In genomic region chr12:105836235-105836634, GRCh38 we compare ENCODE assay signal across 16 cellular contexts.
"Had no signal": no experiment of that assay in that cellular context is flagged by ENCODE, and none has a peak within 500 bp of the region (broad histone marks: within the 10 kb centered on the region; RNA-seq: fewer than 3 reads in every experiment).

No MANE protein-coding gene starts in this region.

- H3K27me3 ChIP-seq: colonic mucosa, esophagus muscularis mucosa, foreskin keratinocyte, gastroesophageal sphincter, heart right ventricle, left lung had no signal

- H3K4me1 ChIP-seq: colonic mucosa, foreskin keratinocyte, gastroesophageal sphincter, left lung, lower lobe of right lung had no signal

- H3K4me3 ChIP-seq: colonic mucosa, esophagus muscularis mucosa, gastroesophageal sphincter, heart right ventricle, left lung, lower lobe of right lung, mucosa of descending colon had no signal

- H3K27ac ChIP-seq: colonic mucosa, esophagus muscularis mucosa, foreskin keratinocyte, gastroesophageal sphincter, heart right ventricle, lower lobe of right lung had no signal

- H3K9me3 ChIP-seq: colonic mucosa, esophagus muscularis mucosa, gastroesophageal sphincter, heart right ventricle, left lung, lower lobe of right lung, mucosa of descending colon had no signal

- DNase-seq: cerebellar nuclear complex; colonic mucosa; cortex of kidney; effector CD8-positive, alpha-beta T cell; effector memory CD8-positive, alpha-beta T cell; endodermal cell; foreskin keratinocyte; heart right ventricle; hippocampal formation; left cardiac atrium; left lung; lower lobe of right lung; mesenchymal stem cell; mucosa of descending colon had no signal

- ATAC-seq: effector memory CD8-positive, alpha-beta T cell; foreskin keratinocyte; gastroesophageal sphincter; left lung; lower lobe of right lung; mucosa of descending colon had no signal

- H3K36me3 ChIP-seq: colonic mucosa, esophagus muscularis mucosa, gastroesophageal sphincter, heart right ventricle, left lung, lower lobe of right lung had no signal
